20 cellular contexts compared by ENCODE assay signal in the genomic region with DNA sequence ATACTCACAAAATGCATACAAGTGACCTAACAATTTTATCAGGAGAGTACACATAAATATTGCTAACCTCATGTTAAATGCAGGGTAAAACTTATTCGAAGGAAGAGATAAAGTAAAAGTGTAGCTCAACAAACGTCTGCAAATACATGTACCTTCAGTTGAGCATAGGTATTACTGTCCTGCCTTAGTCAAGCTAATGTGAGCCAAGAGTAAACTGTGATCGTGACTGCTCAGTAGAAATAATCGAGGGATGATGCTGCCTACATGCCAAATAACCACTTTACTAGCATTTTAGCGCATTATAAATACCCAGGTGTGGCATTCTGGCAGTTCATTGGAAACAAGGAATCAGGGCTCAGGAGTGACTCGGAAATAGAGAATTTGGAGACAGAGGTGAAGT.
DNase-seq lines count a peak whose midpoint lies in the region; ATAC-seq, FAIRE-seq and TF ChIP-seq lines count a peak whose summit lies in the region.
"Had no signal": no experiment of that assay in that cellular context is flagged by ENCODE, and none has a peak within 500 bp of the region (broad histone marks: within the 10 kb centered on the region; RNA-seq: fewer than 3 reads in every experiment).

No MANE protein-coding gene starts in this region.

- no peaks in the 10 kb centered on the region for H3K4me1 ChIP-seq in GM23338 (ENCODE audit: insufficient read depth)
- no peaks in the 10 kb centered on the region for H3K4me1 ChIP-seq in MM.1S (ENCODE audit: low read length)
- no peaks in the 10 kb centered on the region for H3K4me1 ChIP-seq in PC-3 (ENCODE audit: insufficient read depth, low read length)
- H3K4me1 ChIP-seq in endothelial cell of umbilical vein (ENCODE audit: control insufficient read depth, extremely low read depth, insufficient read depth, low read length): peaks cover 5% of the 10 kb centered on the region
- H3K4me1 ChIP-seq: BLaER1 treated with 17β-estradiol and CSF1 and Interleukin-3, amounts not matched to agents 10 nM and 100 nM; Caco-2 had no signal

- no peaks in the 10 kb centered on the region for H3K27me3 Mint-ChIP-seq in GM23338 (ENCODE audit: insufficient read depth, low read depth, poor library complexity)
- H3K27me3 Mint-ChIP-seq: B cell; CD4-positive, alpha-beta T cell had no signal

- POLR2A ChIA-PET in PC-3 (lab: Charles Lee; ENCODE audit: unreplicated experiment) (no interaction called here), endothelial cell of umbilical vein (lab: Charles Lee) (no interaction called here)

- peaks cover 7% of the 10 kb centered on the region; the same call in 1 of the 2 replicates for H3K36me3 ChIP-seq in GM23338 (ENCODE audit: insufficient read depth)
- H3K36me3 ChIP-seq in MM.1S (replicated peaks; ENCODE audit: insufficient read depth, low read length): no peaks in the 10 kb centered on the region
- no peaks in the 10 kb centered on the region for H3K36me3 ChIP-seq in PC-3 (ENCODE audit: low read depth, low read length)
- H3K36me3 ChIP-seq in endothelial cell of umbilical vein (ENCODE audit: control insufficient read depth in 2 of 2, extremely low read depth in 1 of 2, insufficient read depth in 2 of 2, low read length in 2 of 2): no peaks in the 10 kb centered on the region
- H3K36me3 ChIP-seq: BLaER1 treated with 17β-estradiol and CSF1 and Interleukin-3, amounts not matched to agents 10 nM and 100 nM had no signal

- peaks cover 88% of the 10 kb centered on the region for H3K9me3 Mint-ChIP-seq in GM23338
- H3K9me3 Mint-ChIP-seq: CD4-positive, alpha-beta T cell; CD8-positive, alpha-beta T cell had no signal

- no peaks in the 10 kb centered on the region for H3K9me3 ChIP-seq in MM.1S (replicated peaks; ENCODE audit: insufficient read depth, low read length)
- no peaks in the 10 kb centered on the region for H3K9me3 ChIP-seq in PC-3 (ENCODE audit: low read length)
- H3K9me3 ChIP-seq in endothelial cell of umbilical vein (replicated peaks; ENCODE audit: control insufficient read depth, insufficient read depth, low read length): no peaks in the 10 kb centered on the region
- H3K9me3 ChIP-seq: BLaER1 treated with 17β-estradiol and CSF1 and Interleukin-3, amounts not matched to agents 10 nM and 100 nM; Caco-2 had no signal

- dilution Hi-C loops in endothelial cell of umbilical vein (cut with MboI; ENCODE audit: extremely low pct_ligation_motif_present, low sequenced_read_pairs): no loop called here

- TF ChIP-seq CTCF in GM23338 (conservative IDR thresholded peaks at IDR 0.05; ENCODE audit: low read depth in 2 of 2) (no peak), MM.1S (IDR thresholded peaks at IDR 0.05; ENCODE audit: low read length) (no peak), PC-3 (conservative IDR thresholded peaks at IDR 0.05; ENCODE audit: low read depth, low read length) (no peak), endothelial cell of umbilical vein (IDR thresholded peaks at IDR 0.05; ENCODE audit: extremely low read depth in 1 of 2, insufficient read depth in 1 of 2, low read depth in 1 of 2, low read length in 2 of 2) (no peak)

- H3K36me3 Mint-ChIP-seq in GM23338 (ENCODE audit: low read depth): peaks cover 19% of the 10 kb centered on the region
- H3K36me3 Mint-ChIP-seq: CD8-positive, alpha-beta T cell had no signal

- CTCF ChIA-PET in PC-3 (lab: Charles Lee) (no interaction called here), endothelial cell of umbilical vein (lab: Charles Lee) (interaction anchor here (0.9 to 2.5 kb wide), 4 partner anchors 10 to 254 kb away, joined by 3 to 12 read pairs (median 4); no protein-coding TSS in a partner anchor)

- H2AFZ ChIP-seq in GM23338 (no peak overlapping the region), MM.1S (ENCODE audit: low read length) (no peak overlapping the region; the same call in 1 of the 2 replicates), PC-3 (ENCODE audit: low read length) (no peak overlapping the region), endothelial cell of umbilical vein (ENCODE audit: low read depth, low read length) (peak overlapping the region; percentile 54)

- BruUV-seq in PC-3 (replicated peaks; lab: Mats Ljungman, UMichigan): no TSS peak
- no TSS peak for BruUV-seq in endothelial cell of umbilical vein (replicated peaks; lab: Mats Ljungman, UMichigan)

- H3K79me2 ChIP-seq in GM23338 (replicated peaks; ENCODE audit: insufficient read depth) (no peaks in the 10 kb centered on the region), MM.1S (ENCODE audit: low read length) (no peaks in the 10 kb centered on the region), PC-3 (ENCODE audit: low read length) (no peaks in the 10 kb centered on the region), endothelial cell of umbilical vein (ENCODE audit: control insufficient read depth, insufficient read depth, low read length) (no peaks in the 10 kb centered on the region)

- H3K27ac ChIP-seq in GM23338 (ENCODE audit: low read depth): no peak overlapping the region
- no peak overlapping the region for H3K27ac ChIP-seq in MM.1S (ENCODE audit: low read length)
- no peak overlapping the region for H3K27ac ChIP-seq in PC-3 (ENCODE audit: low read length)
- no peak overlapping the region for H3K27ac ChIP-seq in endothelial cell of umbilical vein (ENCODE audit: insufficient read depth, low read depth, low read length)
- H3K27ac ChIP-seq: BLaER1 treated with 17β-estradiol and CSF1 and Interleukin-3, amounts not matched to agents 10 nM and 100 nM; C4-2B had no signal

- no peak overlapping the region for H3K4me3 Mint-ChIP-seq in GM23338
- H3K4me3 Mint-ChIP-seq: B cell; CD4-positive, alpha-beta T cell; CD8-positive, alpha-beta T cell had no signal

- intact Hi-C loops in PC-3 (cut with micrococcal nuclease): no loop called here
- intact Hi-C loops in endothelial cell of umbilical vein (cut with micrococcal nuclease): no loop called here

- H3K4me2 ChIP-seq in GM23338 (no peak overlapping the region), MM.1S (ENCODE audit: low read depth, low read length) (peak overlapping the region; percentile 8; the same call in 1 of the 2 replicates), PC-3 (ENCODE audit: low read length) (no peak overlapping the region), endothelial cell of umbilical vein (ENCODE audit: insufficient read depth, low read length) (no peak overlapping the region)
- H3K4me2 ChIP-seq: BLaER1 treated with 17β-estradiol and CSF1 and Interleukin-3, amounts not matched to agents 10 nM and 100 nM had no signal

- DNase-seq in GM23338 (ENCODE audit: low spot score) (no peak), MM.1S (no peak), PC-3 (no peak), endothelial cell of umbilical vein (ENCODE audit: low read depth, low spot score) (peak; percentile 28), Ammon's horn (ENCODE audit: low spot score) (no peak)
- DNase-seq in activated CD4-positive, alpha-beta T cell treated with anti-CD3 and anti-CD28 coated beads, Interleukin-2, amount 50 U/mL, for 48 hours: no peak
- DNase-seq: 8988T; ACHN; Caco-2; Calu3; CD4-positive, alpha-beta T cell; CD8-positive, alpha-beta T cell; DMS79 treated with DMSO at 0.1 percent for 48 hours; GF-D8 had no signal

- H3K4me3 ChIP-seq in GM23338 (0 out of 2 replicates have a peak overlapping the region, but pooled peaks have one; percentile 20), MM.1S (ENCODE audit: low read length) (no peak overlapping the region), PC-3 (ENCODE audit: low read length) (no peak overlapping the region), endothelial cell of umbilical vein (replicated peaks in 1 of 3; ENCODE audit: insufficient read depth in 1 of 3, low read depth in 1 of 3, low read length in 3 of 3) (no peak overlapping the region)
- H3K4me3 ChIP-seq: BLaER1 treated with 17β-estradiol and CSF1 and Interleukin-3, amounts not matched to agents 10 nM and 100 nM had no signal

- H3K4me1 Mint-ChIP-seq in GM23338: no peaks in the 10 kb centered on the region
- H3K4me1 Mint-ChIP-seq: B cell had no signal

- TF ChIP-seq POLR2A in endothelial cell of umbilical vein (IDR thresholded peaks at IDR 0.05; ENCODE audit: low read depth, low read length): no peak

- no peaks in the 10 kb centered on the region for H3F3A ChIP-seq in GM23338 (replicated peaks; ENCODE audit: low read depth)
- no peaks in the 10 kb centered on the region for H3F3A ChIP-seq in MM.1S (ENCODE audit: insufficient read depth, low read length)
- H3F3A ChIP-seq in PC-3 (ENCODE audit: low read length, unreplicated experiment): no peaks in the 10 kb centered on the region

- H3K9me2 ChIP-seq in GM23338 (ENCODE audit: insufficient read depth) (no peaks in the 10 kb centered on the region), MM.1S (replicated peaks; ENCODE audit: insufficient read depth, low read length) (no peaks in the 10 kb centered on the region), PC-3 (replicated peaks; ENCODE audit: low read length) (no peaks in the 10 kb centered on the region)

- H3K27me3 ChIP-seq in GM23338 (ENCODE audit: insufficient read depth): no peaks in the 10 kb centered on the region
- no peaks in the 10 kb centered on the region for H3K27me3 ChIP-seq in MM.1S (replicated peaks; ENCODE audit: insufficient read depth, low read length)
- H3K27me3 ChIP-seq in PC-3 (ENCODE audit: low read length): no peaks in the 10 kb centered on the region
- no peaks in the 10 kb centered on the region for H3K27me3 ChIP-seq in endothelial cell of umbilical vein (ENCODE audit: control insufficient read depth in 2 of 2, insufficient read depth in 2 of 2, low read length in 2 of 2)
- H3K27me3 ChIP-seq: BLaER1 treated with 17β-estradiol and CSF1 and Interleukin-3, amounts not matched to agents 10 nM and 100 nM had no signal

- H3K9ac ChIP-seq in MM.1S (ENCODE audit: low read length) (no peak overlapping the region), PC-3 (ENCODE audit: low read length) (no peak overlapping the region), endothelial cell of umbilical vein (replicated peaks; ENCODE audit: extremely low read depth, insufficient read depth, low read length) (no peak overlapping the region)
- H3K9ac ChIP-seq: BLaER1 treated with 17β-estradiol and CSF1 and Interleukin-3, amounts not matched to agents 10 nM and 100 nM had no signal

- ATAC-seq in GM23338: no peak
- peak; percentile 64 for ATAC-seq in PC-3
- no peak for ATAC-seq in GM21367 (IDR thresholded peaks at IDR 0.05; ENCODE audit: unreplicated experiment)
- ATAC-seq: CD8-positive, alpha-beta T cell had no signal

- H3K9me1 ChIP-seq in endothelial cell of umbilical vein (replicated peaks; ENCODE audit: control insufficient read depth, extremely low read depth, insufficient read depth, low read length): no peaks in the 10 kb centered on the region

- H3K27ac Mint-ChIP-seq in GM23338: no peak overlapping the region
- H3K27ac Mint-ChIP-seq: B cell; CD4-positive, alpha-beta T cell; CD8-positive, alpha-beta T cell had no signal

- H4K20me1 ChIP-seq in GM23338 (replicated peaks; ENCODE audit: insufficient read depth): no peaks in the 10 kb centered on the region
- no peaks in the 10 kb centered on the region for H4K20me1 ChIP-seq in MM.1S (ENCODE audit: insufficient read depth, low read length)
- H4K20me1 ChIP-seq in PC-3 (ENCODE audit: low read length): no peaks in the 10 kb centered on the region
- H4K20me1 ChIP-seq in endothelial cell of umbilical vein (replicated peaks; ENCODE audit: control insufficient read depth, extremely low read depth, insufficient read depth, low read length): no peaks in the 10 kb centered on the region
- H4K20me1 ChIP-seq: BLaER1 treated with 17β-estradiol and CSF1 and Interleukin-3, amounts not matched to agents 10 nM and 100 nM had no signal

- no peak for FAIRE-seq in endothelial cell of umbilical vein (lab: Jason Lieb, UNC)
- FAIRE-seq: GM12891, GM19239 had no signal
